In genomic region chr18:73861771-73862170, GRCh38 we compare ENCODE assay signal across 22 cellular contexts.
"Had no signal": no experiment of that assay in that cellular context is flagged by ENCODE, and none has a peak within 500 bp of the region (broad histone marks: within the 10 kb centered on the region; RNA-seq: fewer than 3 reads in every experiment).

No MANE protein-coding gene starts in this region.

- FAIRE-seq: kidney had no signal

- H3K9me3 ChIP-seq: left ventricle myocardium inferior, lower lobe of right lung, ovary, right atrium auricular region, sigmoid colon had no signal

- DNase-seq: dorsolateral prefrontal cortex; effector CD8-positive, alpha-beta T cell; foreskin melanocyte; head of caudate nucleus; kidney; left cardiac atrium; left ventricle myocardium inferior; lower lobe of right lung; mesenchymal stem cell; midbrain; nucleus accumbens; ovary; sigmoid colon; stimulated activated CD4-positive, alpha-beta T cell treated with anti-CD3 and anti-CD28 coated beads, Interleukin-2, amount 100 ng/mL, for 24 hours; stimulated activated CD4-positive, alpha-beta T cell treated with anti-CD3 and anti-CD28 coated beads, Interleukin-4, amount 100 ng/mL, for 4 hours; stimulated activated naive B cell treated with anti-CD40 and anti-IgM and Interleukin-4, amounts not matched to agents 10 μg/mL and 1 μg/mL and 100 μg/mL, for 72 hours; trophoblast cell had no signal

- ATAC-seq: left cardiac atrium; lower lobe of right lung; natural killer cell treated with Interleukin-12 subunit alpha and Interleukin-12 subunit beta and Interleukin-15 and Interleukin-18, amount 100 ng/mL, for 72 hours; stimulated activated naive B cell treated with anti-CD40 and anti-IgM and Interleukin-4, amounts not matched to agents 10 μg/mL and 1 μg/mL and 100 μg/mL, for 72 hours had no signal

- H3K4me1 ChIP-seq: left ventricle myocardium inferior, lower lobe of right lung, neural progenitor cell, right atrium auricular region, sigmoid colon had no signal

- H3K79me2 ChIP-seq: hepatocyte had no signal

- H3K27ac ChIP-seq: hepatocyte, left ventricle myocardium inferior, lower lobe of right lung, neural progenitor cell, ovary, right atrium auricular region, sigmoid colon, skin epidermis had no signal

- H3K36me3 ChIP-seq: left ventricle myocardium inferior, lower lobe of right lung, neural progenitor cell, ovary, right atrium auricular region, sigmoid colon had no signal

- H3K27me3 ChIP-seq: hepatocyte, neural progenitor cell, ovary, right atrium auricular region, sigmoid colon had no signal

- H3K9ac ChIP-seq: neural progenitor cell had no signal

- H3K4me3 ChIP-seq: dorsolateral prefrontal cortex, hepatocyte, left ventricle myocardium inferior, lower lobe of right lung, neural progenitor cell, ovary, right atrium auricular region, sigmoid colon, skin epidermis had no signal

- H2AFZ ChIP-seq: hepatocyte, neural progenitor cell had no signal

- H3K4me2 ChIP-seq: hepatocyte, neural progenitor cell had no signal
